In genomic region chr2:98833172-98833916, GRCh38 we compare ENCODE assay signal across 13 cellular contexts.
DNase-seq lines count a peak whose midpoint lies in the region; ATAC-seq, FAIRE-seq and TF ChIP-seq lines count a peak whose summit lies in the region.
"Had no signal": no experiment of that assay in that cellular context is flagged by ENCODE, and none has a peak within 500 bp of the region (broad histone marks: within the 10 kb centered on the region; RNA-seq: fewer than 3 reads in every experiment).

No MANE protein-coding gene starts in this region.

- no peak for TF ChIP-seq RAD21 in HepG2 (CRISPR knock-in tag; IDR thresholded peaks at IDR 0.05)

- no peak for ATAC-seq in central memory CD8-positive, alpha-beta T cell (replicated peaks; ENCODE audit: extremely low read depth, poor library complexity, severe bottlenecking)
- ATAC-seq in HepG2 (peak; percentile 41), upper lobe of right lung (peak; percentile 78)
- ATAC-seq: Panc1 had no signal

- peak overlapping the region; percentile 2 for H3K27ac Mint-ChIP-seq in activated naive CD4-positive, alpha-beta T cell treated with anti-CD3 and anti-CD28 coated beads, Interleukin-2, amount 50 U/mL, for 24 hours
- H3K27ac Mint-ChIP-seq in activated naive CD4-positive, alpha-beta T cell treated with anti-CD3 and anti-CD28 coated beads for 36 hours: no peak overlapping the region
- H3K27ac Mint-ChIP-seq in central memory CD8-positive, alpha-beta T cell (ENCODE audit: low read depth): peak overlapping the region; percentile 46

- no peak for TF ChIP-seq POLR2A in HepG2 (IDR thresholded peaks at IDR 0.05; ENCODE audit: insufficient read depth in 1 of 2, low read depth in 2 of 2, low read length in 2 of 2)

- H3K27me3 Mint-ChIP-seq in activated naive CD4-positive, alpha-beta T cell treated with anti-CD3 and anti-CD28 coated beads, Interleukin-2, amount 50 U/mL, for 24 hours: no peaks in the 10 kb centered on the region
- no peaks in the 10 kb centered on the region for H3K27me3 Mint-ChIP-seq in activated naive CD4-positive, alpha-beta T cell treated with anti-CD3 and anti-CD28 coated beads for 36 hours (ENCODE audit: low read depth)
- H3K27me3 Mint-ChIP-seq in central memory CD8-positive, alpha-beta T cell: no peaks in the 10 kb centered on the region

- H3K9me3 Mint-ChIP-seq in activated naive CD4-positive, alpha-beta T cell treated with anti-CD3 and anti-CD28 coated beads, Interleukin-2, amount 50 U/mL, for 24 hours: no peaks in the 10 kb centered on the region
- no peaks in the 10 kb centered on the region for H3K9me3 Mint-ChIP-seq in activated naive CD4-positive, alpha-beta T cell treated with anti-CD3 and anti-CD28 coated beads for 36 hours
- H3K9me3 Mint-ChIP-seq in central memory CD8-positive, alpha-beta T cell: no peaks in the 10 kb centered on the region

- H3K79me2 ChIP-seq in HepG2 (ENCODE audit: insufficient read depth, low read length): no peaks in the 10 kb centered on the region

- TF ChIP-seq EP300 in HepG2 (IDR thresholded peaks at IDR 0.05; ENCODE audit: low read depth in 2 of 2, low read length in 2 of 2): no peak
- no peak for TF ChIP-seq EP300 in HepG2 (CRISPR knock-in tag; IDR thresholded peaks at IDR 0.05; ENCODE audit: borderline replicate concordance)

- in situ Hi-C loops in HepG2 (cut with HindIII; ENCODE audit: extremely low pct_ligation_motif_present, low pct_unique_long_range_greater_than_20kb): loop anchor here (25.0 kb wide), 1 partner anchor 421 kb away; no protein-coding TSS in a partner anchor

- H4K20me1 ChIP-seq in HepG2 (ENCODE audit: insufficient read depth, low read length): no peaks in the 10 kb centered on the region

- CTCF ChIA-PET in activated naive CD4-positive, alpha-beta T cell treated with anti-CD3 and anti-CD28 coated beads for 36 hours (lab: Charles Lee): interaction anchor here (0.7 kb wide), 1 partner anchor 188 kb away, joined by 5 read pairs; no protein-coding TSS in a partner anchor
- CTCF ChIA-PET in HepG2 (lab: Yijun Ruan, JAX; ENCODE audit: low intra/inter-chr PET ratio, low total read pairs): interaction anchor here (1.5 kb wide), 1 partner anchor 184 kb away, joined by 4 read pairs; no protein-coding TSS in a partner anchor

- H3K4me3 ChIP-seq in HepG2 (replicated peaks in 1 of 3; ENCODE audit: insufficient read depth in 1 of 3, low read depth in 2 of 3, low read length in 3 of 3): no peak overlapping the region
- no peak overlapping the region for H3K4me3 ChIP-seq in upper lobe of right lung

- FAIRE-seq in HepG2 (lab: Jason Lieb, UNC): no peak

- POLR2A ChIA-PET in HepG2 (lab: Yijun Ruan, JAX): interaction anchor here (0.9 to 1.8 kb wide), 3 partner anchors 29 to 37 kb away, joined by 3 to 6 read pairs (median 4); no protein-coding TSS in a partner anchor

- TF ChIP-seq CTCF in HepG2 (CRISPR knock-in tag; IDR thresholded peaks at IDR 0.05): no peak
- no peak for TF ChIP-seq CTCF in upper lobe of right lung (IDR thresholded peaks at IDR 0.05)

- H3K4me2 ChIP-seq in HepG2 (ENCODE audit: low read depth, low read length): no peak overlapping the region
- H3K4me2 ChIP-seq: KMS-11 had no signal

- no peaks in the 10 kb centered on the region for H3K27me3 ChIP-seq in HepG2 (ENCODE audit: control insufficient read depth in 1 of 2, insufficient read depth in 2 of 2, low read length in 2 of 2)
- no peaks in the 10 kb centered on the region for H3K27me3 ChIP-seq in upper lobe of right lung
- H3K27me3 ChIP-seq: brain microvascular endothelial cell had no signal

- no peak overlapping the region for H3K27ac ChIP-seq in HepG2 (ENCODE audit: extremely low read length, insufficient read depth, low read length)
- peak overlapping the region; percentile 73 for H3K27ac ChIP-seq in upper lobe of right lung
- H3K27ac ChIP-seq: brain microvascular endothelial cell, KMS-11 had no signal

- H3K36me3 ChIP-seq in HepG2 (replicated peaks in 1 of 2; ENCODE audit: control insufficient read depth in 1 of 2, insufficient read depth in 2 of 2, low read length in 2 of 2) (no peaks in the 10 kb centered on the region), upper lobe of right lung (no peaks in the 10 kb centered on the region)
- H3K36me3 ChIP-seq: brain microvascular endothelial cell had no signal

- intact Hi-C loops in activated naive CD4-positive, alpha-beta T cell treated with anti-CD3 and anti-CD28 coated beads for 36 hours (cut with micrococcal nuclease): no loop called here
- intact Hi-C loops in HepG2 (cut with micrococcal nuclease; ENCODE audit: unreplicated experiment): no loop called here
- intact Hi-C loops in upper lobe of right lung (cut with DNase I): loop anchor here (2.0 kb wide), 1 partner anchor 183 kb away; no protein-coding TSS in a partner anchor

- no peaks in the 10 kb centered on the region for H3K9me3 ChIP-seq in HepG2 (ENCODE audit: low read length)
- no peaks in the 10 kb centered on the region for H3K9me3 ChIP-seq in upper lobe of right lung

- no peak for DNase-seq in activated naive CD4-positive, alpha-beta T cell treated with anti-CD3 and anti-CD28 coated beads for 36 hours
- DNase-seq in central memory CD8-positive, alpha-beta T cell (ENCODE audit: low spot score in 2 of 2): no peak
- DNase-seq in HepG2 (ENCODE audit: low spot score): no peak
- no peak for DNase-seq in upper lobe of right lung
- no peak for DNase-seq in amygdala (lab: John Stamatoyannopoulos, UW)
- DNase-seq in GF-D8 (lab: John Stamatoyannopoulos, UW): no peak
- DNase-seq in SIG-M5 (lab: John Stamatoyannopoulos, UW): no peak
- DNase-seq: brain microvascular endothelial cell, erythroblast, NCI-H2171 treated with DMSO at 0.1 percent for 48 hours had no signal

- BruUV-seq in HepG2 (replicated peaks; lab: Mats Ljungman, UMichigan): no TSS peak

- H3K4me1 ChIP-seq in HepG2 (ENCODE audit: insufficient read depth, low read length): peaks cover 70% of the 10 kb centered on the region
- peaks cover 20% of the 10 kb centered on the region for H3K4me1 ChIP-seq in upper lobe of right lung

- no peak overlapping the region for H3K4me3 Mint-ChIP-seq in activated naive CD4-positive, alpha-beta T cell treated with anti-CD3 and anti-CD28 coated beads, Interleukin-2, amount 50 U/mL, for 24 hours
- no peak overlapping the region for H3K4me3 Mint-ChIP-seq in activated naive CD4-positive, alpha-beta T cell treated with anti-CD3 and anti-CD28 coated beads for 36 hours
- H3K4me3 Mint-ChIP-seq in central memory CD8-positive, alpha-beta T cell: no peak overlapping the region

- no peak overlapping the region for H2AFZ ChIP-seq in HepG2 (ENCODE audit: low read length)

- no peaks in the 10 kb centered on the region for H3K36me3 Mint-ChIP-seq in activated naive CD4-positive, alpha-beta T cell treated with anti-CD3 and anti-CD28 coated beads, Interleukin-2, amount 50 U/mL, for 24 hours
- H3K36me3 Mint-ChIP-seq in activated naive CD4-positive, alpha-beta T cell treated with anti-CD3 and anti-CD28 coated beads for 36 hours (ENCODE audit: low read depth): no peaks in the 10 kb centered on the region
- peaks cover 8% of the 10 kb centered on the region for H3K36me3 Mint-ChIP-seq in central memory CD8-positive, alpha-beta T cell (ENCODE audit: insufficient read depth)

- WGBS in HepG2 (ENCODE audit: low lambda C conversion rate): 46% methylated on average over 6 of the region's 7 CpGs

- H3K9ac ChIP-seq in HepG2 (ENCODE audit: insufficient read depth, low read depth, low read length): no peak overlapping the region
- H3K9ac ChIP-seq: KMS-11 had no signal

- H3K4me1 Mint-ChIP-seq in activated naive CD4-positive, alpha-beta T cell treated with anti-CD3 and anti-CD28 coated beads, Interleukin-2, amount 50 U/mL, for 24 hours: peaks cover 51% of the 10 kb centered on the region
- peaks cover 43% of the 10 kb centered on the region for H3K4me1 Mint-ChIP-seq in activated naive CD4-positive, alpha-beta T cell treated with anti-CD3 and anti-CD28 coated beads for 36 hours (ENCODE audit: low read depth)
- peaks cover 69% of the 10 kb centered on the region for H3K4me1 Mint-ChIP-seq in central memory CD8-positive, alpha-beta T cell

TF ChIP-seq in HepG2, 621 proteins besides CTCF, POLR2A, EP300 and RAD21:
- TF ChIP-seq STAG1 (CRISPR knock-in tag; IDR thresholded peaks at IDR 0.05) (peak; percentile 19; the same call in 1 of the 2 replicates), ZNF549 (CRISPR knock-in tag; IDR thresholded peaks at IDR 0.05) (no peak), ZNF687 (CRISPR knock-in tag; IDR thresholded peaks at IDR 0.05) (peak; percentile 44; the same call in 1 of the 2 replicates)
